In the genomic region with DNA sequence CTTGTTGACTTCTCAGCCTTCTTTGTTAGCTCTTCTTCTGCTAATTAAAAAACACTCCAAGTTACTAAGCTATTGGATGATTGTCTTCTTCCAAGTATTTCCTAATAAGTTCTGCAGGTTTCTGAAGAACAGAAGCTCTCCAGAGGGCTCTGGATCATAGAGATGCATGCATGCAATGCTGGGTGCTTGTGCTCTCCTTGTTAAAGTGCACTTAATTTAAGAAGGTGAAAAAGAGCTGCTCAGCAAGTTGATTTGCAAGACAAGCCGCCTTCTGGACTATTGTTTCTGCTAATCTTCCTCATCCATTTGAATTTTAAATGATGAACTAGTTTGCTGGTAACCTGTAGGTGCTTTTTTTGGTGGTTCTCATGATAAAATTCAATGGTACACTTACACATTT, we compare ENCODE assay signal across 2 cellular contexts.
TF ChIP-seq lines count a peak whose summit lies in the region.

No MANE protein-coding gene starts in this region.

TF ChIP-seq in GM23338, 12 proteins besides CTCF, POLR2A, EP300 and RAD21:
- no peak for TF ChIP-seq STAT1 (IDR thresholded peaks at IDR 0.05; ENCODE audit: unreplicated experiment)
- no peak for TF ChIP-seq ZNF331 (CRISPR knock-in tag; IDR thresholded peaks at IDR 0.05; ENCODE audit: low read depth)
- no peak for TF ChIP-seq EZH2 (IDR thresholded peaks at IDR 0.05; ENCODE audit: low read depth, unreplicated experiment)
- no peak for TF ChIP-seq EZH2phosphoT487 (IDR thresholded peaks at IDR 0.05; ENCODE audit: unreplicated experiment)
- peak; percentile 69 for TF ChIP-seq NANOG (IDR thresholded peaks at IDR 0.05; ENCODE audit: borderline replicate concordance)
- no peak for TF ChIP-seq ZNF114 (CRISPR knock-in tag; IDR thresholded peaks at IDR 0.05)
- TF ChIP-seq POLR2AphosphoS5 (IDR thresholded peaks at IDR 0.05; ENCODE audit: low read depth) = no peak
- TF ChIP-seq, protein P1, sequence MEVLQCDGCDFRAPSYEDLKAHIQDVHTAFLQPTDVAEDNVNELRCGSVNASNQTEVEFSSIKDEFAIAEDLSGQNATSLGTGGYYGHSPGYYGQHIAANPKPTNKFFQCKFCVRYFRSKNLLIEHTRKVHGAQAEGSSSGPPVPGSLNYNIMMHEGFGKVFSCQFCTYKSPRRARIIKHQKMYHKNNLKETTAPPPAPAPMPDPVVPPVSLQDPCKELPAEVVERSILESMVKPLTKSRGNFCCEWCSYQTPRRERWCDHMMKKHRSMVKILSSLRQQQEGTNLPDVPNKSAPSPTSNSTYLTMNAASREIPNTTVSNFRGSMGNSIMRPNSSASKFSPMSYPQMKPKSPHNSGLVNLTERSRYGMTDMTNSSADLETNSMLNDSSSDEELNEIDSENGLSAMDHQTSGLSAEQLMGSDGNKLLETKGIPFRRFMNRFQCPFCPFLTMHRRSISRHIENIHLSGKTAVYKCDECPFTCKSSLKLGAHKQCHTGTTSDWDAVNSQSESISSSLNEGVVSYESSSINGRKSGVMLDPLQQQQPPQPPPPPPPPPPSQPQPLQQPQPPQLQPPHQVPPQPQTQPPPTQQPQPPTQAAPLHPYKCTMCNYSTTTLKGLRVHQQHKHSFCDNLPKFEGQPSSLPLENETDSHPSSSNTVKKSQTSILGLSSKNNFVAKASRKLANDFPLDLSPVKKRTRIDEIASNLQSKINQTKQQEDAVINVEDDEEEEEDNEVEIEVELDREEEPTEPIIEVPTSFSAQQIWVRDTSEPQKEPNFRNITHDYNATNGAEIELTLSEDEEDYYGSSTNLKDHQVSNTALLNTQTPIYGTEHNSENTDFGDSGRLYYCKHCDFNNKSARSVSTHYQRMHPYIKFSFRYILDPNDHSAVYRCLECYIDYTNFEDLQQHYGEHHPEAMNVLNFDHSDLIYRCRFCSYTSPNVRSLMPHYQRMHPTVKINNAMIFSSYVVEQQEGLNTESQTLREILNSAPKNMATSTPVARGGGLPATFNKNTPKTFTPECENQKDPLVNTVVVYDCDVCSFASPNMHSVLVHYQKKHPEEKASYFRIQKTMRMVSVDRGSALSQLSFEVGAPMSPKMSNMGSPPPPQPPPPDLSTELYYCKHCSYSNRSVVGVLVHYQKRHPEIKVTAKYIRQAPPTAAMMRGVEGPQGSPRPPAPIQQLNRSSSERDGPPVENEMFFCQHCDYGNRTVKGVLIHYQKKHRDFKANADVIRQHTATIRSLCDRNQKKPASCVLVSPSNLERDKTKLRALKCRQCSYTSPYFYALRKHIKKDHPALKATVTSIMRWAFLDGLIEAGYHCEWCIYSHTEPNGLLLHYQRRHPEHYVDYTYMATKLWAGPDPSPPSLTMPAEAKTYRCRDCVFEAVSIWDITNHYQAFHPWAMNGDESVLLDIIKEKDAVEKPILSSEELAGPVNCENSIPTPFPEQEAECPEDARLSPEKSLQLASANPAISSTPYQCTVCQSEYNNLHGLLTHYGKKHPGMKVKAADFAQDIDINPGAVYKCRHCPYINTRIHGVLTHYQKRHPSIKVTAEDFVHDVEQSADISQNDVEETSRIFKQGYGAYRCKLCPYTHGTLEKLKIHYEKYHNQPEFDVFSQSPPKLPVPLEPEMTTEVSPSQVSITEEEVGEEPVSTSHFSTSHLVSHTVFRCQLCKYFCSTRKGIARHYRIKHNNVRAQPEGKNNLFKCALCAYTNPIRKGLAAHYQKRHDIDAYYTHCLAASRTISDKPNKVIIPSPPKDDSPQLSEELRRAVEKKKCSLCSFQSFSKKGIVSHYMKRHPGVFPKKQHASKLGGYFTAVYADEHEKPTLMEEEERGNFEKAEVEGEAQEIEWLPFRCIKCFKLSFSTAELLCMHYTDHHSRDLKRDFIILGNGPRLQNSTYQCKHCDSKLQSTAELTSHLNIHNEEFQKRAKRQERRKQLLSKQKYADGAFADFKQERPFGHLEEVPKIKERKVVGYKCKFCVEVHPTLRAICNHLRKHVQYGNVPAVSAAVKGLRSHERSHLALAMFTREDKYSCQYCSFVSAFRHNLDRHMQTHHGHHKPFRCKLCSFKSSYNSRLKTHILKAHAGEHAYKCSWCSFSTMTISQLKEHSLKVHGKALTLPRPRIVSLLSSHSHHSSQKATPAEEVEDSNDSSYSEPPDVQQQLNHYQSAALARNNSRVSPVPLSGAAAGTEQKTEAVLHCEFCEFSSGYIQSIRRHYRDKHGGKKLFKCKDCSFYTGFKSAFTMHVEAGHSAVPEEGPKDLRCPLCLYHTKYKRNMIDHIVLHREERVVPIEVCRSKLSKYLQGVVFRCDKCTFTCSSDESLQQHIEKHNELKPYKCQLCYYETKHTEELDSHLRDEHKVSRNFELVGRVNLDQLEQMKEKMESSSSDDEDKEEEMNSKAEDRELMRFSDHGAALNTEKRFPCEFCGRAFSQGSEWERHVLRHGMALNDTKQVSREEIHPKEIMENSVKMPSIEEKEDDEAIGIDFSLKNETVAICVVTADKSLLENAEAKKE (CRISPR knock-in tag; IDR thresholded peaks at IDR 0.05) = peak; percentile 100
- no peak for TF ChIP-seq CREB1 (CRISPR knock-in tag; IDR thresholded peaks at IDR 0.05; ENCODE audit: low read depth)

TF ChIP-seq in WTC11, 78 proteins besides CTCF, POLR2A, EP300 and RAD21:
- TF ChIP-seq SP1 (CRISPR knock-in tag; conservative IDR thresholded peaks at IDR 0.05) (0 out of 2 replicates have a peak, but pooled peaks have one; percentile 19), NR2C2 (CRISPR knock-in tag; IDR thresholded peaks at IDR 0.05) (no peak), PRRX2 (CRISPR knock-in tag; IDR thresholded peaks at IDR 0.05) (no peak), GTF2I (CRISPR knock-in tag; conservative IDR thresholded peaks at IDR 0.05) (no peak), JUN (CRISPR knock-in tag; IDR thresholded peaks at IDR 0.05) (no peak), FOXK1 (CRISPR knock-in tag; IDR thresholded peaks at IDR 0.05) (no peak), RORB (CRISPR knock-in tag; IDR thresholded peaks at IDR 0.05) (no peak)
- TF ChIP-seq, protein P2, sequence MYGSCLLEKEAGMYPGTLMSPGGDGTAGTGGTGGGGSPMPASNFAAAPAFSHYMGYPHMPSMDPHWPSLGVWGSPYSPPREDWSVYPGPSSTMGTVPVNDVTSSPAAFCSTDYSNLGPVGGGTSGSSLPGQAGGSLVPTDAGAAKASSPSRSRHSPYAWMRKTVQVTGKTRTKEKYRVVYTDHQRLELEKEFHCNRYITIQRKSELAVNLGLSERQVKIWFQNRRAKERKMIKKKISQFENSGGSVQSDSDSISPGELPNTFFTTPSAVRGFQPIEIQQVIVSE (CRISPR knock-in tag; IDR thresholded peaks at IDR 0.05; ENCODE audit: borderline replicate concordance) = no peak
- TF ChIP-seq, protein P3, sequence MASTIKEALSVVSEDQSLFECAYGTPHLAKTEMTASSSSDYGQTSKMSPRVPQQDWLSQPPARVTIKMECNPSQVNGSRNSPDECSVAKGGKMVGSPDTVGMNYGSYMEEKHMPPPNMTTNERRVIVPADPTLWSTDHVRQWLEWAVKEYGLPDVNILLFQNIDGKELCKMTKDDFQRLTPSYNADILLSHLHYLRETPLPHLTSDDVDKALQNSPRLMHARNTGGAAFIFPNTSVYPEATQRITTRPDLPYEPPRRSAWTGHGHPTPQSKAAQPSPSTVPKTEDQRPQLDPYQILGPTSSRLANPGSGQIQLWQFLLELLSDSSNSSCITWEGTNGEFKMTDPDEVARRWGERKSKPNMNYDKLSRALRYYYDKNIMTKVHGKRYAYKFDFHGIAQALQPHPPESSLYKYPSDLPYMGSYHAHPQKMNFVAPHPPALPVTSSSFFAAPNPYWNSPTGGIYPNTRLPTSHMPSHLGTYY (CRISPR knock-in tag; IDR thresholded peaks at IDR 0.05) = no peak
TF ChIP-seq in WTC11: peak in this region for 1.
